20 cellular contexts compared by ENCODE assay signal in the genomic region with DNA sequence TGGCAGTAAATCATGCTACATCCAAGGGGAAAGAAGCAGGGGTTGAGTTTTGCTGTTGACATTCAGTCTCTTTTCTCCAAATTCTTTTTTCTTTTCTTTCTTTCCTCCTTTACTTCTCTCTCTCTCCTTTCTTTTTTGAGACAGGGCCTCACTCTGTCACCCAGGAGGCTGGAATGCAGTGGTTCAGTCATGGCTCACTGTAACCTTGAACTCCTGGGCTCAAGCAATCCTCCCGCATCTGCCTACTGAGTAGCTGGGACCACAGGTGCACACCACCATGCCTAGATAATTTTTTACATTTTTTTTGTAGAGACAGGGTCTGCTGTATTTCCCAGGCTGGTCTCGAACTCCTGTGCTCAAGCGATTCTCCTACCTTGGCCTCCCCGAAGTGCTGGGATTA.
"Had no signal": no experiment of that assay in that cellular context is flagged by ENCODE, and none has a peak within 500 bp of the region (broad histone marks: within the 10 kb centered on the region; RNA-seq: fewer than 3 reads in every experiment).

No MANE protein-coding gene starts in this region.

- DNase-seq: hypothalamus; immature natural killer cell; kidney; left colon; lower lobe of right lung; mammary epithelial cell; mesenchymal stem cell; naive thymus-derived CD8-positive, alpha-beta T cell; occipital lobe; sigmoid colon; small intestine; stimulated activated CD4-positive, alpha-beta T cell treated with anti-CD3 and anti-CD28 coated beads, Interleukin-4, amount 100 ng/mL, for 24 hours; stimulated activated naive CD4-positive, alpha-beta T cell; upper lobe of right lung had no signal

- H3K9me3 Mint-ChIP-seq: immature natural killer cell; naive thymus-derived CD8-positive, alpha-beta T cell; stimulated activated effector memory CD8-positive, alpha-beta T cell treated with anti-CD3 and anti-CD28 coated beads, Interleukin-12 subunit alpha, Interleukin-12 subunit beta, amount 100 ng/mL, for 72 hours; stimulated activated naive CD8-positive, alpha-beta T cell treated with anti-CD3 and anti-CD28 coated beads, Interleukin-15, Interleukin-2, amounts not matched to agents 100 ng/mL and 50 ng/mL, for 24 hours had no signal

- H3K27me3 Mint-ChIP-seq: naive thymus-derived CD8-positive, alpha-beta T cell; progenitor cell of endocrine pancreas; stimulated activated naive CD8-positive, alpha-beta T cell treated with anti-CD3 and anti-CD28 coated beads, Interleukin-15, Interleukin-2, amounts not matched to agents 100 ng/mL and 50 ng/mL, for 24 hours had no signal

- H3K4me1 Mint-ChIP-seq: immature natural killer cell; nephron; stimulated activated effector memory CD8-positive, alpha-beta T cell treated with anti-CD3 and anti-CD28 coated beads, Interleukin-12 subunit alpha, Interleukin-12 subunit beta, amount 100 ng/mL, for 72 hours had no signal

- ATAC-seq: left colon; left lung; lower lobe of right lung; naive thymus-derived CD8-positive, alpha-beta T cell; stimulated activated effector memory CD8-positive, alpha-beta T cell treated with anti-CD3 and anti-CD28 coated beads, Interleukin-12 subunit alpha, Interleukin-12 subunit beta, amount 100 ng/mL, for 72 hours; upper lobe of right lung had no signal

- H3K27ac Mint-ChIP-seq: nephron; stimulated activated effector memory CD8-positive, alpha-beta T cell treated with anti-CD3 and anti-CD28 coated beads, Interleukin-12 subunit alpha, Interleukin-12 subunit beta, amount 100 ng/mL, for 72 hours; stimulated activated naive CD8-positive, alpha-beta T cell treated with anti-CD3 and anti-CD28 coated beads, Interleukin-15, Interleukin-2, amounts not matched to agents 100 ng/mL and 50 ng/mL, for 24 hours had no signal

- H3K4me3 Mint-ChIP-seq: immature natural killer cell; naive thymus-derived CD8-positive, alpha-beta T cell; nephron; neural progenitor cell; stimulated activated effector memory CD8-positive, alpha-beta T cell treated with anti-CD3 and anti-CD28 coated beads, Interleukin-12 subunit alpha, Interleukin-12 subunit beta, amount 100 ng/mL, for 72 hours; stimulated activated naive CD8-positive, alpha-beta T cell treated with anti-CD3 and anti-CD28 coated beads, Interleukin-15, Interleukin-2, amounts not matched to agents 100 ng/mL and 50 ng/mL, for 24 hours had no signal
